ENCODE assay signal across 19 cellular contexts in the genomic region with DNA sequence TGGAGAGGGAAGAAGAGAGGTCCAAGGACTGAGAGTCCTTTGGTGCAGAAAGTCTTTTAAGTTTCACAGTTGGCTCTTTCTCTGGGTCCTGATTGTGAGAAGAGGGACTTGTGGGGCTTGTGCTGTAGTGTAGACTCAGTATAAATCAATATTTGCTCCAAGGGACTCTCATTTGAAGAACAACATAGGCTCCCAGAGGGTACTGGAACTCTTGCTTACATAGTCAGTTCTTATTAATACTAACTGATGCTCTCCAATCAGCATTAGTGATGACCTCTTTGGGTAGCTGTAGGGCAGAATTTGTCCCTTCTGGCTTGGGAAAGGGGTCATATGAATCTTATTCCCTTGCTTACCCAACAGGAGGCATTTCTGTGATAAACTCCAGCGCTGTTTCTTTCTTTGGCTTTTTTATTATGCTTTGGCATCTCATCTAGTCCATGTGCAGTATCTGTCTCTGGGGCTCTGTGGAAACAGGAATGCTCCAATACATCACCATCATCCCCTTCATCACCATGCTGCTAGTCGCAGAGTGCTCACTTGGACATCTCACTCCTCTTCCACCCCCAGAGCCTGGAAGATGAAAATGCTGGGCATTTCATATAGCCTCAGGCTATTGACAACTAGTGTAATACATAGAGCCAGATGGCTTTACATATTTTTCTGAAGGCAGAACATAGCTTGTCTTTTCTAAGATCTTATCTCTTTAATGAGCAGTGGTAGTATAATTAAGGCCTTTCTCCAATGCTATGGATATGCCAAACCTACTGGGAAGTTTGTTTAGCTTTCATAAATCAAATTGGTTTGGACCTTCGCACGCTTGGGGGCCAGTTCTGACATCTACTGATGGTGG.
"Had no signal": no experiment of that assay in that cellular context is flagged by ENCODE, and none has a peak within 500 bp of the region (broad histone marks: within the 10 kb centered on the region; RNA-seq: fewer than 3 reads in every experiment).

No MANE protein-coding gene starts in this region.

- H3K27me3 ChIP-seq: breast epithelium, uterus had no signal

- H3K9me3 Mint-ChIP-seq: activated CD4-positive, alpha-beta memory T cell treated with anti-CD3 and anti-CD28 coated beads for 36 hours; activated naive CD8-positive, alpha-beta T cell treated with anti-CD3 and anti-CD28 coated beads, Interleukin-2, amount 10 ng/mL, durations not matched to agents 7 days and 5 days; activated T-cell treated with anti-CD3 and anti-CD28 coated beads, Interleukin-2, amount 50 U/mL, for 72 hours; endodermal cell had no signal

- H3K4me3 ChIP-seq: breast epithelium, mucosa of descending colon, stomach, uterus had no signal

- H3K27ac Mint-ChIP-seq: activated CD4-positive, alpha-beta memory T cell treated with anti-CD3 and anti-CD28 coated beads for 36 hours; activated naive CD8-positive, alpha-beta T cell treated with anti-CD3 and anti-CD28 coated beads, Interleukin-2, amount 10 ng/mL, durations not matched to agents 7 days and 5 days; activated T-cell treated with anti-CD3 and anti-CD28 coated beads, Interleukin-2, amount 50 U/mL, for 72 hours; endodermal cell; naive thymus-derived CD8-positive, alpha-beta T cell had no signal

- H3K36me3 ChIP-seq: breast epithelium, stomach, uterus had no signal

- H3K36me3 Mint-ChIP-seq: activated CD4-positive, alpha-beta memory T cell treated with anti-CD3 and anti-CD28 coated beads for 36 hours; activated naive CD8-positive, alpha-beta T cell treated with anti-CD3 and anti-CD28 coated beads, Interleukin-2, amount 10 ng/mL, durations not matched to agents 7 days and 5 days; naive thymus-derived CD8-positive, alpha-beta T cell had no signal

- ATAC-seq: activated T-cell treated with anti-CD3 and anti-CD28 coated beads, Interleukin-2, amount 50 U/mL, for 72 hours; left cardiac atrium; mucosa of descending colon; naive thymus-derived CD8-positive, alpha-beta T cell had no signal

- H3K27ac ChIP-seq: stomach, uterus had no signal

- H3K4me1 Mint-ChIP-seq: activated naive CD8-positive, alpha-beta T cell treated with anti-CD3 and anti-CD28 coated beads, Interleukin-2, amount 10 ng/mL, durations not matched to agents 7 days and 5 days; naive thymus-derived CD8-positive, alpha-beta T cell had no signal

- DNase-seq: activated CD4-positive, alpha-beta memory T cell treated with anti-CD3 and anti-CD28 coated beads for 36 hours; activated CD4-positive, alpha-beta T cell treated with anti-CD3 and anti-CD28 coated beads for 1 hour; activated CD8-positive, alpha-beta memory T cell treated with anti-CD3 and anti-CD28 coated beads, Interleukin-2, amount 50 U/mL, for 4 hours; activated gamma-delta T cell treated with Interleukin-2 at 50 U/mL for 16 hours; activated naive CD8-positive, alpha-beta T cell treated with anti-CD3 and anti-CD28 coated beads, Interleukin-2, amount 10 ng/mL, durations not matched to agents 7 days and 5 days; activated T-cell treated with anti-CD3 and anti-CD28 coated beads, Interleukin-2, amount 50 U/mL, for 72 hours; endodermal cell; erythroblast; left cardiac atrium; mammary epithelial cell; mucosa of descending colon; naive thymus-derived CD8-positive, alpha-beta T cell; occipital lobe; stimulated activated CD4-positive, alpha-beta T cell treated with anti-CD3 and anti-CD28 coated beads, Interleukin-15, amount 100 ng/mL, for 24 hours; stimulated activated CD4-positive, alpha-beta T cell treated with anti-CD3 and anti-CD28 coated beads, Interleukin-4, amount 100 ng/mL, for 24 hours; stomach; T1000; uterus had no signal

- H3K4me1 ChIP-seq: breast epithelium, stomach, uterus had no signal

- H3K4me3 Mint-ChIP-seq: activated CD4-positive, alpha-beta memory T cell treated with anti-CD3 and anti-CD28 coated beads for 36 hours; activated naive CD8-positive, alpha-beta T cell treated with anti-CD3 and anti-CD28 coated beads, Interleukin-2, amount 10 ng/mL, durations not matched to agents 7 days and 5 days; activated T-cell treated with anti-CD3 and anti-CD28 coated beads, Interleukin-2, amount 50 U/mL, for 72 hours; endodermal cell; naive thymus-derived CD8-positive, alpha-beta T cell had no signal

- H3K9me3 ChIP-seq: breast epithelium, mucosa of descending colon, stomach, uterus had no signal
